Comparison of ENCODE assay signal across 8 cellular contexts in the genomic region with DNA sequence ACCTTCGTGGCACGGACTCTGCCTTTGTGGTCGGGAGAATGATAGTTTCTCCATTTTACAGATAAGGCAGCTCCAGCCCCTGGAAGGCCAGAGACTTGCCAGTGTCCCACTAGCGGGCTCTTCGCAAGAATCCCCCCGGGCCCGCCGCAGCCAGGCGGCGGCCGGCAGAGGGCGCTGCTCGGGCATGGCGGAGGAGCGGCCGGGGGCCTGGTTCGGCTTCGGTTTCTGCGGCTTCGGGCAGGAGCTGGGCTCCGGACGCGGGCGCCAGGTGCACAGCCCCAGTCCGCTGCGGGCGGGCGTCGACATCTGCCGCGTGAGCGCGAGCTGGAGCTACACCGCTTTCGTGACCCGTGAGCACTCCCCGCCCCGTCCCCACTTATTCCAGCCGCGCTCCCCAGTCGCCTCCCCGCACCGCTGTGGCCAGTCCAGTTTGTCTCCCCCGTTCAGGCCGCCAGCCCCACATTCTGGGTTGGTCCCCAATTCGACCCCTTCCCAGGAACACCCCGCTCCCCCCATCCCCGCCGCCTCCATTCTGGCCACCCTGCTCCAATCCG. TPM values are rescaled to one million over a fixed set of nuclear protein-coding genes. Genes with fewer than 3 reads are reported as not detected.
A peak's percentile ranks its signal among the peaks of the same experiment; 100 is the strongest.
DNase-seq lines count a peak whose midpoint lies in the region; ATAC-seq, FAIRE-seq and TF ChIP-seq lines count a peak whose summit lies in the region.

No MANE protein-coding gene starts in this region.

- H3K4me1 ChIP-seq in DND-41 (ENCODE audit: insufficient read depth, low read length) (peaks cover 26% of the 10 kb centered on the region), right atrium auricular region (peaks cover 3 to 56% of the 10 kb centered on the region in 2 donors)

- peaks cover 0 to 20% (median 16%) of the 10 kb centered on the region in 3 donors for H3K4me1 Mint-ChIP-seq in T-cell

- H3K27ac ChIP-seq in DND-41 (ENCODE audit: low read length) (peak overlapping the region; percentile 99; the same call in 1 of the 2 replicates), right atrium auricular region (peak overlapping the region; percentile 73 to 82)

- H3K4me3 ChIP-seq in DND-41 (ENCODE audit: low read depth in 1 of 2, low read length in 2 of 2) = peak overlapping the region in 1 of 2 experiments; percentile 93; a peak in 2 of 4 replicates
- H3K4me3 ChIP-seq in right atrium auricular region = peak overlapping the region; percentile 48 to 72

- peak overlapping the region; percentile 99 for H3K9ac ChIP-seq in DND-41 (ENCODE audit: low read depth, low read length)

- DNase-seq in DND-41 (no peak), LHCN-M2 (ENCODE audit: low read depth) (peak; percentile 63), T-cell (peak in 30 of 34 experiments; percentile 24 to 73 (median 47)), anterior cingulate cortex (lab: John Stamatoyannopoulos, UW) (peak in 54 of 58 donors; percentile 7 to 79 (median 56)), right atrium auricular region (ENCODE audit: low spot score) (no peak), pulmonary artery endothelial cell (ENCODE audit: low read depth, low spot score) (peak; percentile 27), urothelium cell line (ENCODE audit: low spot score) (peak; percentile 61)

- H3K9me3 ChIP-seq in DND-41 (ENCODE audit: insufficient read depth, low read length, severe bottlenecking) = no peaks in the 10 kb centered on the region
- no peaks in the 10 kb centered on the region for H3K9me3 ChIP-seq in right atrium auricular region

- peaks cover 5% of the 10 kb centered on the region; the same call in 1 of the 2 replicates for H4K20me1 ChIP-seq in DND-41 (ENCODE audit: insufficient read depth, low read length)

- no peak for FAIRE-seq in urothelium cell line (lab: Jason Lieb, UNC)

- peak; percentile 20 for TF ChIP-seq CTCF in DND-41 (IDR thresholded peaks at IDR 0.05; ENCODE audit: borderline replicate concordance, extremely low read depth, low read length, poor library complexity, severe bottlenecking)
- peak; percentile 97 to 99 for TF ChIP-seq CTCF in right atrium auricular region (IDR thresholded peaks at IDR 0.05)

- POLR2A ChIA-PET in T-cell (lab: Charles Lee) = interaction anchor here (0.6 to 0.9 kb wide), 3 partner anchors 22 to 270 kb away, joined by 3 read pairs; a partner anchor contains a TSS

- H3K36me3 Mint-ChIP-seq in T-cell = peaks cover 27% of the 10 kb centered on the region

- ATAC-seq in DND-41 (ENCODE audit: insufficient read depth, low read depth) (no peak), T-cell (replicated peaks in 1 of 4) (no peak), HG02885 (IDR thresholded peaks at IDR 0.05; ENCODE audit: poor library complexity, unreplicated experiment) (no peak)

- H3K4me2 ChIP-seq in DND-41 (ENCODE audit: insufficient read depth, low read length) = peak overlapping the region; percentile 82; the same call in 1 of the 2 replicates

- H3K27me3 Mint-ChIP-seq in T-cell = no peaks in the 10 kb centered on the region

- peak overlapping the region; percentile 77 to 86 (median 85) for H3K4me3 Mint-ChIP-seq in T-cell

- H3K27ac Mint-ChIP-seq in T-cell = no peak overlapping the region

- H3K36me3 ChIP-seq in DND-41 (ENCODE audit: insufficient read depth, low read length) (peaks cover 67% of the 10 kb centered on the region), right atrium auricular region (peaks cover 27% of the 10 kb centered on the region)

- no peaks in the 10 kb centered on the region for H3K9me3 Mint-ChIP-seq in T-cell

- CTCF ChIA-PET in T-cell (lab: Charles Lee) = interaction anchor here (0.6 to 3.9 kb wide), 23 partner anchors 8 to 1125 kb away, joined by 3 to 27 read pairs (median 5); a partner anchor contains a TSS

- H3K27me3 ChIP-seq in DND-41 (ENCODE audit: insufficient read depth, low read length, poor library complexity) = no peaks in the 10 kb centered on the region
- no peaks in the 10 kb centered on the region for H3K27me3 ChIP-seq in right atrium auricular region

- no peak overlapping the region for H2AFZ ChIP-seq in DND-41 (ENCODE audit: low read depth, low read length)

- peaks cover 38% of the 10 kb centered on the region for H3K79me2 ChIP-seq in DND-41 (ENCODE audit: insufficient read depth, low read length)

RNA-seq across cellular contexts. Expression of a gene that starts 1.9 kb away (rescaled TPM):
- total RNA-seq in LHCN-M2 (2014; rRNA removed) (21.9 and 23.5 TPM in 2 replicates), T-cell (10 to 100 TPM in 3 of 5 donors, 1 to 10 TPM in 2; 5.7 to 21.2 (median 15.8) TPM), right atrium auricular region (1 to 10 TPM; 6.8 to 9.5 TPM), pulmonary artery endothelial cell (9.5 and 10.7 TPM in 2 replicates)
- polyA plus RNA-seq in LHCN-M2 (2012) = 14.4 TPM

RNA-seq across cellular contexts. Expression of a gene that starts 21.5 kb away (rescaled TPM):
- total RNA-seq in LHCN-M2 (2014; rRNA removed) = 73.0 and 82.8 TPM in 2 replicates
- 81.3 TPM for polyA plus RNA-seq in LHCN-M2 (2012)
- 10 to 100 TPM; 39.4 to 80.3 (median 72.2) TPM for total RNA-seq in T-cell
- 10 to 100 TPM; 17.4 to 19.0 TPM for total RNA-seq in right atrium auricular region
- total RNA-seq in pulmonary artery endothelial cell = 129 and 143 TPM in 2 replicates

RNA-seq across cellular contexts. Expression of a gene that starts 24.3 kb away (rescaled TPM):
- total RNA-seq in LHCN-M2 (2014; rRNA removed) (11.9 and 13.2 TPM in 2 replicates), T-cell (10 to 100 TPM; 14.4 to 28.6 (median 26.2) TPM), right atrium auricular region (10 to 100 TPM; 14.9 to 17.9 TPM), pulmonary artery endothelial cell (17.1 and 17.7 TPM in 2 replicates)
- polyA plus RNA-seq in LHCN-M2 (2012) = 9.4 TPM

RNA-seq across cellular contexts. Expression of a gene that starts 37.7 kb away (rescaled TPM):
- total RNA-seq in LHCN-M2 (2014; rRNA removed) (361 and 388 TPM in 2 replicates), T-cell (10 to 100 TPM in 2 of 5 donors, 1 to 10 TPM in 3; 4.7 to 25.9 (median 6.8) TPM), right atrium auricular region (10 to 100 TPM in 1 of 2 donors, 1 to 10 TPM in 1; 4.8 to 12.9 TPM), pulmonary artery endothelial cell (139 and 270 TPM in 2 replicates)
- polyA plus RNA-seq in LHCN-M2 (2012) = 129 TPM

RNA-seq across cellular contexts. Expression of a gene that starts 53.5 kb away (rescaled TPM):
- total RNA-seq in LHCN-M2 (2014; rRNA removed) (5.4 and 6.6 TPM in 2 replicates), T-cell (100 to 1,000 TPM; 119 to 158 (median 142) TPM), right atrium auricular region (10 to 100 TPM; 41.7 to 42.3 TPM), pulmonary artery endothelial cell (19.8 and 31.8 TPM in 2 replicates)
- 10.1 TPM for polyA plus RNA-seq in LHCN-M2 (2012)

Comparison
In these comparisons a context has a peak if more than half of its experiments do, and no peak if none do; other contexts are left out.
1. DNase-seq: peak in LHCN-M2 (single experiment), T-cell (30 of 34), anterior cingulate cortex (54 of 58), pulmonary artery endothelial cell (single experiment) and urothelium cell line (single experiment); none in DND-41 (single experiment) and right atrium auricular region (single experiment).